In genomic region chr4:184473515-184474260, GRCh38 we compare ENCODE assay signal across 1 cellular context.
TF ChIP-seq lines count a peak whose summit lies in the region.

No MANE protein-coding gene starts in this region.

TF ChIP-seq in GM23338, 12 proteins besides CTCF, POLR2A, EP300 and RAD21 (continued from another document):
- TF ChIP-seq ZNF462 (CRISPR knock-in tag; IDR thresholded peaks at IDR 0.05) (no peak), EZH2 (IDR thresholded peaks at IDR 0.05; ENCODE audit: low read depth, unreplicated experiment) (no peak), CREB1 (CRISPR knock-in tag; IDR thresholded peaks at IDR 0.05; ENCODE audit: low read depth) (no peak), REST (IDR thresholded peaks at IDR 0.05; ENCODE audit: unreplicated experiment) (no peak), ZNF114 (CRISPR knock-in tag; IDR thresholded peaks at IDR 0.05) (no peak), POLR2AphosphoS5 (IDR thresholded peaks at IDR 0.05; ENCODE audit: low read depth) (no peak), EZH2phosphoT487 (IDR thresholded peaks at IDR 0.05; ENCODE audit: unreplicated experiment) (no peak), STAT1 (IDR thresholded peaks at IDR 0.05; ENCODE audit: unreplicated experiment) (no peak), ZNF331 (CRISPR knock-in tag; IDR thresholded peaks at IDR 0.05; ENCODE audit: low read depth) (no peak), ETS1 (IDR thresholded peaks at IDR 0.05) (no peak)
